37 cellular contexts compared by ENCODE assay signal in genomic region chr5:151557951-151558350, GRCh38. TPM values are rescaled to one million over a fixed set of nuclear protein-coding genes. Genes with fewer than 3 reads are reported as not detected.
"Had no signal": no experiment of that assay in that cellular context is flagged by ENCODE, and none has a peak within 500 bp of the region (broad histone marks: within the 10 kb centered on the region; RNA-seq: fewer than 3 reads in every experiment).

No MANE protein-coding gene starts in this region.

- H3K27ac Mint-ChIP-seq: activated B cell treated with CpG ODN at 0.5 μM for 24 hours; activated CD4-positive, alpha-beta memory T cell treated with anti-CD3 and anti-CD28 coated beads for 36 hours; activated CD4-positive, alpha-beta T cell treated with anti-CD3 and anti-CD28 coated beads, Interleukin-2, amount 10 ng/mL, durations not matched to agents 24 days and 14 days; activated CD8-positive, alpha-beta T cell treated with anti-CD3 and anti-CD28 coated beads for 36 hours; activated naive CD4-positive, alpha-beta T cell treated with anti-CD3 and anti-CD28 coated beads for 36 hours; activated naive CD4-positive, alpha-beta T cell treated with anti-CD3 and anti-CD28 coated beads, Interleukin-2, amount 50 U/mL, for 72 hours; activated naive CD8-positive, alpha-beta T cell treated with anti-CD3 and anti-CD28 coated beads for 36 hours; activated T-cell treated with anti-CD3 and anti-CD28 coated beads, Interleukin-2, amount 50 U/mL, for 72 hours; activated T-helper 1 cell treated with anti-CD3 and anti-CD28 coated beads, Interleukin-12 subunit alpha, Interleukin-12 subunit beta, Interleukin-2, Interleukin-4 antibody, amounts not matched to agents 30 ng/mL and 10 ng/mL and 1 ng/mL, durations not matched to agents 14 hours and 24 hours and 36 hours; activated T-helper 17 cell treated with anti-CD3 and anti-CD28 coated beads, Interleukin-2, amount 50 U/mL, for 72 hours; T-helper 1 cell treated with Interleukin-12 subunit alpha and Interleukin-12 subunit beta and Interleukin-4 antibody, amounts not matched to agents 30 μg/mL and 1 μg/mL, for 36 hours; T-helper 2 cell treated with Interferon-gamma antibody and Interleukin-4, amounts not matched to agents 5 μg/mL and 100 μg/mL, for 36 hours had no signal

- DNase-seq: activated B cell treated with CpG ODN at 0.5 μM for 24 hours; activated CD4-positive, alpha-beta memory T cell treated with anti-CD3 and anti-CD28 coated beads for 36 hours; activated CD4-positive, alpha-beta T cell treated with anti-CD3 and anti-CD28 coated beads for 4 hours; activated CD4-positive, alpha-beta T cell treated with anti-CD3 and anti-CD28 coated beads, Interleukin-2, amount 10 ng/mL, durations not matched to agents 24 days and 14 days; activated CD4-positive, alpha-beta T cell treated with anti-CD3 and anti-CD28 coated beads, Interleukin-2, amount 50 U/mL, for 1 hour; activated CD4-positive, alpha-beta T cell treated with anti-CD3 and anti-CD28 coated beads, Interleukin-2, amount 50 U/mL, for 4 hours; activated CD4-positive, CD25-positive, alpha-beta regulatory T cell treated with anti-CD3 and anti-CD28 coated beads, Interleukin-2, amount 50 U/mL, for 72 hours; activated CD8-positive, alpha-beta memory T cell treated with anti-CD3 and anti-CD28 coated beads, Interleukin-2, amount 50 U/mL, for 4 hours; activated CD8-positive, alpha-beta T cell treated with anti-CD3 and anti-CD28 coated beads for 36 hours; activated effector memory CD4-positive, alpha-beta T cell treated with anti-CD3 and anti-CD28 coated beads, Interleukin-2, amount 50 U/mL, for 16 hours; activated gamma-delta T cell treated with Interleukin-2 at 50 U/mL for 16 hours; activated naive CD4-positive, alpha-beta T cell; activated naive CD4-positive, alpha-beta T cell treated with anti-CD3 and anti-CD28 coated beads for 36 hours; activated naive CD4-positive, alpha-beta T cell treated with anti-CD3 and anti-CD28 coated beads, Interleukin-2, amount 50 U/mL, for 16 hours; activated naive CD8-positive, alpha-beta T cell treated with anti-CD3 and anti-CD28 coated beads for 36 hours; activated T-cell treated with anti-CD3 and anti-CD28 coated beads for 4 hours; activated T-cell treated with anti-CD3 and anti-CD28 coated beads, Interleukin-2, amount 50 U/mL, for 1 hour; activated T-cell treated with anti-CD3 and anti-CD28 coated beads, Interleukin-2, amount 50 U/mL, for 4 hours; activated T-cell treated with anti-CD3 and anti-CD28 coated beads, Interleukin-2, amount 50 U/mL, for 72 hours; adrenal gland; amniotic stem cell; aorta; body of pancreas; brain microvascular endothelial cell; central memory CD4-positive, alpha-beta T cell; T-helper 2 cell; T-helper 9 cell had no signal

- H3K27me3 ChIP-seq: adrenal gland, body of pancreas, brain microvascular endothelial cell, breast epithelium had no signal

- H3K27me3 Mint-ChIP-seq: activated B cell treated with CpG ODN at 0.5 μM for 24 hours; activated CD4-positive, alpha-beta memory T cell treated with anti-CD3 and anti-CD28 coated beads for 36 hours; activated CD8-positive, alpha-beta T cell treated with anti-CD3 and anti-CD28 coated beads for 36 hours had no signal

- H3K36me3 ChIP-seq: adrenal gland, brain microvascular endothelial cell, breast epithelium had no signal

- FAIRE-seq: astrocyte, TTC549 had no signal

- H3K27ac ChIP-seq: adrenal gland, body of pancreas, brain microvascular endothelial cell, breast epithelium, VCaP had no signal

- ATAC-seq: activated CD8-positive, alpha-beta T cell treated with anti-CD3 and anti-CD28 coated beads for 36 hours; activated naive CD4-positive, alpha-beta T cell treated with anti-CD3 and anti-CD28 coated beads, Interleukin-2, amount 50 U/mL, for 72 hours; activated T-cell treated with anti-CD3 and anti-CD28 coated beads, Interleukin-2, amount 50 U/mL, for 4 hours; activated T-cell treated with anti-CD3 and anti-CD28 coated beads, Interleukin-2, amount 50 U/mL, for 72 hours; activated T-helper 17 cell treated with anti-CD3 and anti-CD28 coated beads, Interleukin-2, amount 50 U/mL, for 72 hours; body of pancreas had no signal

- H3K4me3 ChIP-seq: adrenal gland, body of pancreas, breast epithelium had no signal

- H3K9me3 Mint-ChIP-seq: activated B cell treated with CpG ODN at 0.5 μM for 24 hours; activated CD4-positive, alpha-beta memory T cell treated with anti-CD3 and anti-CD28 coated beads for 36 hours; activated CD4-positive, alpha-beta T cell treated with anti-CD3 and anti-CD28 coated beads, Interleukin-2, amount 10 ng/mL, durations not matched to agents 24 days and 14 days; activated CD8-positive, alpha-beta T cell treated with anti-CD3 and anti-CD28 coated beads for 36 hours; activated naive CD4-positive, alpha-beta T cell treated with anti-CD3 and anti-CD28 coated beads for 36 hours; activated naive CD4-positive, alpha-beta T cell treated with anti-CD3 and anti-CD28 coated beads, Interleukin-2, amount 50 U/mL, for 72 hours; activated naive CD8-positive, alpha-beta T cell treated with anti-CD3 and anti-CD28 coated beads for 36 hours; activated T-cell treated with anti-CD3 and anti-CD28 coated beads, Interleukin-2, amount 50 U/mL, for 4 hours; activated T-cell treated with anti-CD3 and anti-CD28 coated beads, Interleukin-2, amount 50 U/mL, for 72 hours; activated T-helper 1 cell treated with anti-CD3 and anti-CD28 coated beads, Interleukin-12 subunit alpha, Interleukin-12 subunit beta, Interleukin-2, Interleukin-4 antibody, amounts not matched to agents 30 ng/mL and 10 ng/mL and 1 ng/mL, durations not matched to agents 14 hours and 24 hours and 36 hours; activated T-helper 17 cell treated with anti-CD3 and anti-CD28 coated beads, Interleukin-2, amount 50 U/mL, for 72 hours; T-helper 1 cell treated with Interleukin-12 subunit alpha and Interleukin-12 subunit beta and Interleukin-4 antibody, amounts not matched to agents 30 μg/mL and 1 μg/mL, for 36 hours; T-helper 2 cell treated with Interferon-gamma antibody and Interleukin-4, amounts not matched to agents 5 μg/mL and 100 μg/mL, for 36 hours had no signal

- H3K9me3 ChIP-seq: adrenal gland, body of pancreas, breast epithelium had no signal

- H3K4me3 Mint-ChIP-seq: activated B cell treated with CpG ODN at 0.5 μM for 24 hours; activated CD4-positive, alpha-beta memory T cell treated with anti-CD3 and anti-CD28 coated beads for 36 hours; activated CD4-positive, alpha-beta T cell treated with anti-CD3 and anti-CD28 coated beads, Interleukin-2, amount 10 ng/mL, durations not matched to agents 24 days and 14 days; activated CD8-positive, alpha-beta T cell treated with anti-CD3 and anti-CD28 coated beads for 36 hours; activated naive CD4-positive, alpha-beta T cell treated with anti-CD3 and anti-CD28 coated beads for 36 hours; activated naive CD8-positive, alpha-beta T cell treated with anti-CD3 and anti-CD28 coated beads for 36 hours; activated T-cell treated with anti-CD3 and anti-CD28 coated beads, Interleukin-2, amount 50 U/mL, for 4 hours; activated T-cell treated with anti-CD3 and anti-CD28 coated beads, Interleukin-2, amount 50 U/mL, for 72 hours; activated T-helper 1 cell treated with anti-CD3 and anti-CD28 coated beads, Interleukin-12 subunit alpha, Interleukin-12 subunit beta, Interleukin-2, Interleukin-4 antibody, amounts not matched to agents 30 ng/mL and 10 ng/mL and 1 ng/mL, durations not matched to agents 14 hours and 24 hours and 36 hours; activated T-helper 17 cell treated with anti-CD3 and anti-CD28 coated beads, Interleukin-2, amount 50 U/mL, for 72 hours; T-helper 1 cell treated with Interleukin-12 subunit alpha and Interleukin-12 subunit beta and Interleukin-4 antibody, amounts not matched to agents 30 μg/mL and 1 μg/mL, for 36 hours; T-helper 2 cell treated with Interferon-gamma antibody and Interleukin-4, amounts not matched to agents 5 μg/mL and 100 μg/mL, for 36 hours had no signal

- H3K36me3 Mint-ChIP-seq: activated CD4-positive, alpha-beta memory T cell treated with anti-CD3 and anti-CD28 coated beads for 36 hours; activated naive CD4-positive, alpha-beta T cell treated with anti-CD3 and anti-CD28 coated beads, Interleukin-2, amount 50 U/mL, for 72 hours; activated naive CD8-positive, alpha-beta T cell treated with anti-CD3 and anti-CD28 coated beads for 36 hours had no signal

- H3K4me1 ChIP-seq: adrenal gland, body of pancreas, breast epithelium had no signal

- H3K4me1 Mint-ChIP-seq: activated CD4-positive, alpha-beta T cell treated with anti-CD3 and anti-CD28 coated beads, Interleukin-2, amount 10 ng/mL, durations not matched to agents 24 days and 14 days; activated naive CD8-positive, alpha-beta T cell treated with anti-CD3 and anti-CD28 coated beads for 36 hours; activated T-helper 17 cell treated with anti-CD3 and anti-CD28 coated beads, Interleukin-2, amount 50 U/mL, for 72 hours had no signal

RNA-seq across cellular contexts. Expression of gene FAT2, which starts 33.2 kb away (rescaled TPM):
- total RNA-seq: activated CD4-positive, alpha-beta memory T cell treated with anti-CD3 and anti-CD28 coated beads for 36 hours; activated CD4-positive, alpha-beta T cell treated with anti-CD3 and anti-CD28 coated beads, Interleukin-2, amount 10 ng/mL, durations not matched to agents 24 days and 14 days; activated CD8-positive, alpha-beta memory T cell treated with anti-CD3 and anti-CD28 coated beads for 36 hours; activated CD8-positive, alpha-beta T cell treated with anti-CD3 and anti-CD28 coated beads for 36 hours; activated naive CD4-positive, alpha-beta T cell treated with anti-CD3 and anti-CD28 coated beads for 36 hours; activated naive CD4-positive, alpha-beta T cell treated with anti-CD3 and anti-CD28 coated beads, Interleukin-2, amount 50 U/mL, for 72 hours; activated naive CD8-positive, alpha-beta T cell treated with anti-CD3 and anti-CD28 coated beads for 36 hours; activated T-cell treated with anti-CD3 and anti-CD28 coated beads, Interleukin-2, amount 50 U/mL, for 4 hours; activated T-cell treated with anti-CD3 and anti-CD28 coated beads, Interleukin-2, amount 50 U/mL, for 72 hours; activated T-helper 1 cell treated with anti-CD3 and anti-CD28 coated beads, Interleukin-12 subunit alpha, Interleukin-12 subunit beta, Interleukin-2, Interleukin-4 antibody, amounts not matched to agents 30 ng/mL and 10 ng/mL and 1 ng/mL, durations not matched to agents 14 hours and 24 hours and 36 hours; activated T-helper 17 cell treated with anti-CD3 and anti-CD28 coated beads, Interleukin-2, amount 50 U/mL, for 72 hours; body of pancreas had no signal
- polyA plus RNA-seq: aorta had no signal
